ENCODE assay signal across 1 cellular context in the genomic region with DNA sequence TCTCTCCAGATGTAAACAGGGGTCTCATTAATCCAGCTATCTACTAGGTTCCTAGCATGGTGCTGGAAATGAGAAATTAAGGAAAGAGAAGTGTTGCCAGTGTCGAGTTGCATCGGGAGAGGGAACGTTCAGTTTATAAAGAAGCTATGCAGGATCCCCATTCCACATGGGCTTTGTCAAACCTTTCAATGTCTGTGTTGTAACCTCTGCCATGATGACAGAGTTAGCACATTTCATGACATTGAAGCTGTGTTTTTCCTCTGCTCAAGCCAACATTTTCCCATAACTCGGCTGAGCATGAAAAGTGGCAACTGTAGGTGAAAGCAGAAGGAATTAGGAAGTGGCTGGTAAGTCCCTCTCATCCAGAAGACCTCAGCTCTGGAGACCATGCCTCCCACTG.
TF ChIP-seq lines count a peak whose summit lies in the region.

No MANE protein-coding gene starts in this region.

TF ChIP-seq in GM23338, 12 proteins besides CTCF, POLR2A, EP300 and RAD21 (continued from another document):
- TF ChIP-seq, protein P1, sequence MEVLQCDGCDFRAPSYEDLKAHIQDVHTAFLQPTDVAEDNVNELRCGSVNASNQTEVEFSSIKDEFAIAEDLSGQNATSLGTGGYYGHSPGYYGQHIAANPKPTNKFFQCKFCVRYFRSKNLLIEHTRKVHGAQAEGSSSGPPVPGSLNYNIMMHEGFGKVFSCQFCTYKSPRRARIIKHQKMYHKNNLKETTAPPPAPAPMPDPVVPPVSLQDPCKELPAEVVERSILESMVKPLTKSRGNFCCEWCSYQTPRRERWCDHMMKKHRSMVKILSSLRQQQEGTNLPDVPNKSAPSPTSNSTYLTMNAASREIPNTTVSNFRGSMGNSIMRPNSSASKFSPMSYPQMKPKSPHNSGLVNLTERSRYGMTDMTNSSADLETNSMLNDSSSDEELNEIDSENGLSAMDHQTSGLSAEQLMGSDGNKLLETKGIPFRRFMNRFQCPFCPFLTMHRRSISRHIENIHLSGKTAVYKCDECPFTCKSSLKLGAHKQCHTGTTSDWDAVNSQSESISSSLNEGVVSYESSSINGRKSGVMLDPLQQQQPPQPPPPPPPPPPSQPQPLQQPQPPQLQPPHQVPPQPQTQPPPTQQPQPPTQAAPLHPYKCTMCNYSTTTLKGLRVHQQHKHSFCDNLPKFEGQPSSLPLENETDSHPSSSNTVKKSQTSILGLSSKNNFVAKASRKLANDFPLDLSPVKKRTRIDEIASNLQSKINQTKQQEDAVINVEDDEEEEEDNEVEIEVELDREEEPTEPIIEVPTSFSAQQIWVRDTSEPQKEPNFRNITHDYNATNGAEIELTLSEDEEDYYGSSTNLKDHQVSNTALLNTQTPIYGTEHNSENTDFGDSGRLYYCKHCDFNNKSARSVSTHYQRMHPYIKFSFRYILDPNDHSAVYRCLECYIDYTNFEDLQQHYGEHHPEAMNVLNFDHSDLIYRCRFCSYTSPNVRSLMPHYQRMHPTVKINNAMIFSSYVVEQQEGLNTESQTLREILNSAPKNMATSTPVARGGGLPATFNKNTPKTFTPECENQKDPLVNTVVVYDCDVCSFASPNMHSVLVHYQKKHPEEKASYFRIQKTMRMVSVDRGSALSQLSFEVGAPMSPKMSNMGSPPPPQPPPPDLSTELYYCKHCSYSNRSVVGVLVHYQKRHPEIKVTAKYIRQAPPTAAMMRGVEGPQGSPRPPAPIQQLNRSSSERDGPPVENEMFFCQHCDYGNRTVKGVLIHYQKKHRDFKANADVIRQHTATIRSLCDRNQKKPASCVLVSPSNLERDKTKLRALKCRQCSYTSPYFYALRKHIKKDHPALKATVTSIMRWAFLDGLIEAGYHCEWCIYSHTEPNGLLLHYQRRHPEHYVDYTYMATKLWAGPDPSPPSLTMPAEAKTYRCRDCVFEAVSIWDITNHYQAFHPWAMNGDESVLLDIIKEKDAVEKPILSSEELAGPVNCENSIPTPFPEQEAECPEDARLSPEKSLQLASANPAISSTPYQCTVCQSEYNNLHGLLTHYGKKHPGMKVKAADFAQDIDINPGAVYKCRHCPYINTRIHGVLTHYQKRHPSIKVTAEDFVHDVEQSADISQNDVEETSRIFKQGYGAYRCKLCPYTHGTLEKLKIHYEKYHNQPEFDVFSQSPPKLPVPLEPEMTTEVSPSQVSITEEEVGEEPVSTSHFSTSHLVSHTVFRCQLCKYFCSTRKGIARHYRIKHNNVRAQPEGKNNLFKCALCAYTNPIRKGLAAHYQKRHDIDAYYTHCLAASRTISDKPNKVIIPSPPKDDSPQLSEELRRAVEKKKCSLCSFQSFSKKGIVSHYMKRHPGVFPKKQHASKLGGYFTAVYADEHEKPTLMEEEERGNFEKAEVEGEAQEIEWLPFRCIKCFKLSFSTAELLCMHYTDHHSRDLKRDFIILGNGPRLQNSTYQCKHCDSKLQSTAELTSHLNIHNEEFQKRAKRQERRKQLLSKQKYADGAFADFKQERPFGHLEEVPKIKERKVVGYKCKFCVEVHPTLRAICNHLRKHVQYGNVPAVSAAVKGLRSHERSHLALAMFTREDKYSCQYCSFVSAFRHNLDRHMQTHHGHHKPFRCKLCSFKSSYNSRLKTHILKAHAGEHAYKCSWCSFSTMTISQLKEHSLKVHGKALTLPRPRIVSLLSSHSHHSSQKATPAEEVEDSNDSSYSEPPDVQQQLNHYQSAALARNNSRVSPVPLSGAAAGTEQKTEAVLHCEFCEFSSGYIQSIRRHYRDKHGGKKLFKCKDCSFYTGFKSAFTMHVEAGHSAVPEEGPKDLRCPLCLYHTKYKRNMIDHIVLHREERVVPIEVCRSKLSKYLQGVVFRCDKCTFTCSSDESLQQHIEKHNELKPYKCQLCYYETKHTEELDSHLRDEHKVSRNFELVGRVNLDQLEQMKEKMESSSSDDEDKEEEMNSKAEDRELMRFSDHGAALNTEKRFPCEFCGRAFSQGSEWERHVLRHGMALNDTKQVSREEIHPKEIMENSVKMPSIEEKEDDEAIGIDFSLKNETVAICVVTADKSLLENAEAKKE (CRISPR knock-in tag; IDR thresholded peaks at IDR 0.05): no peak
- TF ChIP-seq ZNF331 (CRISPR knock-in tag; IDR thresholded peaks at IDR 0.05; ENCODE audit: low read depth) (no peak), CREB1 (CRISPR knock-in tag; IDR thresholded peaks at IDR 0.05; ENCODE audit: low read depth) (no peak), ZNF114 (CRISPR knock-in tag; IDR thresholded peaks at IDR 0.05) (no peak), STAT1 (IDR thresholded peaks at IDR 0.05; ENCODE audit: unreplicated experiment) (no peak), EZH2 (IDR thresholded peaks at IDR 0.05; ENCODE audit: low read depth, unreplicated experiment) (no peak), JUNB (IDR thresholded peaks at IDR 0.05; ENCODE audit: unreplicated experiment) (no peak)
TF ChIP-seq in GM23338: peak in this region for 0.
